17 cellular contexts compared by ENCODE assay signal in the genomic region with DNA sequence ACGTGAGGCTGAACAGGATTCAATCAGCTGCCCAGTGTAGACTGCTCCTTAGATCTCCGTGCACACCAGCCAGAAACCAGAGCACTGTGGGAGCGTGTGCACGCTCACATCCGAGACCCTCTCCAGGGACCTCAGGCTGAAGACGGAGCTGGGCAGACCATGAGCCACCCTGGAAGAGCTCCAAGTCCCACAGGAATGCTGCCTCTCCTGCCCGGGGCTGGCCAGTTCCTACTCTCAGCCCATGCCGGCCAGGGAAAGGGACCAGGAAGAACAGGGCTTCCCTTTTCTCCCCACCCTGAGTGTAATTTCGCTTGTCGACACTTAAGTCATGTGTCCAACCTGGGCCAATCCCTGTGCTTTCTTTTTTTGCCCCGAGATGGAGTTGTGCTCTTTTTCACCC. TPM values are rescaled to one million over a fixed set of nuclear protein-coding genes. Genes with fewer than 3 reads are reported as not detected.
DNase-seq lines count a peak whose midpoint lies in the region; ATAC-seq and TF ChIP-seq lines count a peak whose summit lies in the region.
"Had no signal": no experiment of that assay in that cellular context is flagged by ENCODE, and none has a peak within 500 bp of the region (broad histone marks: within the 10 kb centered on the region; RNA-seq: fewer than 3 reads in every experiment).

No MANE protein-coding gene starts in this region.

- intact Hi-C loops in CD14-positive monocyte (cut with micrococcal nuclease): no loop called here

- H3K9me3 Mint-ChIP-seq in CD14-positive monocyte (no peaks in the 10 kb centered on the region), chondrocyte (ENCODE audit: low read depth) (no peaks in the 10 kb centered on the region)
- H3K9me3 Mint-ChIP-seq: endodermal cell had no signal

- peaks cover 15% of the 10 kb centered on the region for H4K20me1 ChIP-seq in osteoblast (ENCODE audit: insufficient read depth, low read length)

- peaks cover 41% of the 10 kb centered on the region for H3K79me2 ChIP-seq in osteoblast (ENCODE audit: insufficient read depth, low read length)

- H3K4me3 Mint-ChIP-seq in CD14-positive monocyte (no peak overlapping the region), chondrocyte (ENCODE audit: unreplicated experiment) (no peak overlapping the region)
- H3K4me3 Mint-ChIP-seq: endodermal cell had no signal

- H3K4me2 ChIP-seq in osteoblast (ENCODE audit: insufficient read depth, low read length): peak overlapping the region; percentile 16
- H3K4me2 ChIP-seq: BLaER1 treated with 17β-estradiol and CSF1 and Interleukin-3, amounts not matched to agents 10 nM and 100 nM had no signal

- H2AFZ ChIP-seq in osteoblast (ENCODE audit: low read length): no peak overlapping the region

- peak overlapping the region in 5 of 7 donors; percentile 25 to 83 (median 43) for H3K27ac Mint-ChIP-seq in CD14-positive monocyte
- peak overlapping the region; percentile 82 for H3K27ac Mint-ChIP-seq in chondrocyte (ENCODE audit: unreplicated experiment)
- H3K27ac Mint-ChIP-seq: endodermal cell had no signal

- no peak overlapping the region for H3K4me3 ChIP-seq in osteoblast (ENCODE audit: insufficient read depth, low read length)
- H3K4me3 ChIP-seq: BLaER1 treated with 17β-estradiol and CSF1 and Interleukin-3, amounts not matched to agents 10 nM and 100 nM; body of pancreas; gastroesophageal sphincter; pancreas had no signal

- no peaks in the 10 kb centered on the region for H3K4me1 Mint-ChIP-seq in CD14-positive monocyte
- H3K4me1 Mint-ChIP-seq in chondrocyte (ENCODE audit: low read depth): peaks cover 41% of the 10 kb centered on the region
- H3K4me1 Mint-ChIP-seq: endodermal cell had no signal

- no peak for TF ChIP-seq CTCF in CD14-positive monocyte (IDR thresholded peaks at IDR 0.05)
- TF ChIP-seq CTCF in chondrocyte (IDR thresholded peaks at IDR 0.05): no peak
- TF ChIP-seq CTCF in osteoblast (IDR thresholded peaks at IDR 0.05; ENCODE audit: extremely low read depth, low read depth, low read length): no peak

- peaks cover 28% of the 10 kb centered on the region for H3K4me1 ChIP-seq in osteoblast (ENCODE audit: insufficient read depth, low read length)
- H3K4me1 ChIP-seq: pancreas had no signal

- ATAC-seq in GM18909 (IDR thresholded peaks at IDR 0.05; ENCODE audit: poor library complexity, unreplicated experiment): no peak
- ATAC-seq: body of pancreas, gastroesophageal sphincter had no signal

- H3K27me3 Mint-ChIP-seq in CD14-positive monocyte (ENCODE audit: low read depth in 3 of 3): peaks cover 0 to 3% (median 0%) of the 10 kb centered on the region in 3 donors
- H3K27me3 Mint-ChIP-seq in chondrocyte (ENCODE audit: low read depth): no peaks in the 10 kb centered on the region

- H3K36me3 ChIP-seq in osteoblast (ENCODE audit: insufficient read depth, low read length): peaks cover 57% of the 10 kb centered on the region

- H3K9me3 ChIP-seq in osteoblast (ENCODE audit: low read depth, low read length): no peaks in the 10 kb centered on the region
- H3K9me3 ChIP-seq: BLaER1 treated with 17β-estradiol and CSF1 and Interleukin-3, amounts not matched to agents 10 nM and 100 nM; body of pancreas; gastroesophageal sphincter; pancreas had no signal

- DNase-seq in CD14-positive monocyte (ENCODE audit: low spot score): no peak
- DNase-seq in LHCN-M2 (ENCODE audit: low read depth): peak; percentile 91
- DNase-seq in chondrocyte (ENCODE audit: low spot score): no peak
- DNase-seq in osteoblast (ENCODE audit: insufficient read length, low spot score, missing footprints): peak; percentile 97
- no peak for DNase-seq in cortex of kidney (lab: John Stamatoyannopoulos, UW)
- DNase-seq in mucosa of gallbladder (ENCODE audit: low spot score): no peak
- DNase-seq: activated CD4-positive, alpha-beta T cell treated with anti-CD3 and anti-CD28 coated beads for 1 hour; body of pancreas; midbrain; NCI-H1694 treated with DMSO at 0.1 percent for 48 hours; NCI-H526 treated with DMSO at 0.1 percent for 48 hours; T-helper 2 cell had no signal

- H3K36me3 Mint-ChIP-seq in CD14-positive monocyte: peaks cover 58 to 94% of the 10 kb centered on the region in 2 donors
- H3K36me3 Mint-ChIP-seq in chondrocyte (ENCODE audit: low read depth): peaks cover 23% of the 10 kb centered on the region

- H3K27ac ChIP-seq in osteoblast (ENCODE audit: low read depth, low read length): peak overlapping the region; percentile 39
- H3K27ac ChIP-seq: body of pancreas, gastroesophageal sphincter, pancreas had no signal

- H3K27me3 ChIP-seq in osteoblast (ENCODE audit: insufficient read depth, low read length): no peaks in the 10 kb centered on the region
- H3K27me3 ChIP-seq: BLaER1 treated with 17β-estradiol and CSF1 and Interleukin-3, amounts not matched to agents 10 nM and 100 nM; body of pancreas; gastroesophageal sphincter; pancreas had no signal

RNA-seq across cellular contexts. Expression of gene ALYREF, which starts 6.9 kb away (rescaled TPM):
- polyA plus RNA-seq in CD14-positive monocyte: 10 to 100 TPM; 20.2 to 57.3 TPM
- total RNA-seq in LHCN-M2 (2014; rRNA removed) (184 and 190 TPM in 2 replicates), chondrocyte (56.0 to 73.7 TPM (median 59.8 TPM) in 3 replicates), osteoblast (58.0 and 60.1 TPM in 2 replicates), mucosa of gallbladder (48.1 TPM)
- polyA plus RNA-seq in LHCN-M2 (2012): 139 TPM

RNA-seq across cellular contexts. Expression of gene ANAPC11, which starts 7.0 kb away (rescaled TPM):
- 100 to 1,000 TPM; 397 to 512 TPM for polyA plus RNA-seq in CD14-positive monocyte
- total RNA-seq in LHCN-M2 (2014; rRNA removed): 194 and 234 TPM in 2 replicates
- polyA plus RNA-seq in LHCN-M2 (2012): 423 TPM
- 120 to 132 TPM (median 122 TPM) in 3 replicates for total RNA-seq in chondrocyte
- 105 and 123 TPM in 2 replicates for total RNA-seq in osteoblast
- 124 TPM for total RNA-seq in mucosa of gallbladder

RNA-seq across cellular contexts. Expression of gene ARHGDIA, which starts 13.4 kb away (rescaled TPM):
- 10 to 100 TPM; 86.3 to 97.2 TPM for polyA plus RNA-seq in CD14-positive monocyte
- total RNA-seq in LHCN-M2 (2014; rRNA removed) (303 and 305 TPM in 2 replicates), chondrocyte (452 to 481 TPM (median 476 TPM) in 3 replicates), osteoblast (120 and 133 TPM in 2 replicates), mucosa of gallbladder (340 TPM)
- 983 TPM for polyA plus RNA-seq in LHCN-M2 (2012)

RNA-seq across cellular contexts. Expression of gene NPB, which starts 17.5 kb away (rescaled TPM):
- under 1 TPM in 1 of 2 donors, not detected in 1; 0.16 TPM for polyA plus RNA-seq in CD14-positive monocyte
- total RNA-seq in LHCN-M2 (2014; rRNA removed) (0.86 and 2.9 TPM in 2 replicates), chondrocyte (0.48 to 1.3 TPM (median 1.3 TPM) in 3 replicates), osteoblast (under 0.01 TPM in 1 of 2 replicates, not detected in the other), mucosa of gallbladder (0.55 TPM)
- polyA plus RNA-seq in LHCN-M2 (2012): 1.8 TPM

RNA-seq across cellular contexts. Expression of gene P4HB, which starts 24.2 kb away (rescaled TPM):
- 100 to 1,000 TPM; 291 to 297 TPM for polyA plus RNA-seq in CD14-positive monocyte
- total RNA-seq in LHCN-M2 (2014; rRNA removed): 1,598 and 3,461 TPM in 2 replicates
- polyA plus RNA-seq in LHCN-M2 (2012): 837 TPM
- 958 to 1,257 TPM (median 1,012 TPM) in 3 replicates for total RNA-seq in chondrocyte
- 1,119 and 1,240 TPM in 2 replicates for total RNA-seq in osteoblast
- total RNA-seq in mucosa of gallbladder: 611 TPM

Comparison
In these comparisons a context has a peak if more than half of its experiments do, and no peak if none do; other contexts are left out.
1. DNase-seq: peak in LHCN-M2 (single experiment) and osteoblast (single experiment); none in CD14-positive monocyte (single experiment), chondrocyte (single experiment), cortex of kidney (single experiment) and mucosa of gallbladder (single experiment).